8 cellular contexts compared by ENCODE assay signal in the genomic region with DNA sequence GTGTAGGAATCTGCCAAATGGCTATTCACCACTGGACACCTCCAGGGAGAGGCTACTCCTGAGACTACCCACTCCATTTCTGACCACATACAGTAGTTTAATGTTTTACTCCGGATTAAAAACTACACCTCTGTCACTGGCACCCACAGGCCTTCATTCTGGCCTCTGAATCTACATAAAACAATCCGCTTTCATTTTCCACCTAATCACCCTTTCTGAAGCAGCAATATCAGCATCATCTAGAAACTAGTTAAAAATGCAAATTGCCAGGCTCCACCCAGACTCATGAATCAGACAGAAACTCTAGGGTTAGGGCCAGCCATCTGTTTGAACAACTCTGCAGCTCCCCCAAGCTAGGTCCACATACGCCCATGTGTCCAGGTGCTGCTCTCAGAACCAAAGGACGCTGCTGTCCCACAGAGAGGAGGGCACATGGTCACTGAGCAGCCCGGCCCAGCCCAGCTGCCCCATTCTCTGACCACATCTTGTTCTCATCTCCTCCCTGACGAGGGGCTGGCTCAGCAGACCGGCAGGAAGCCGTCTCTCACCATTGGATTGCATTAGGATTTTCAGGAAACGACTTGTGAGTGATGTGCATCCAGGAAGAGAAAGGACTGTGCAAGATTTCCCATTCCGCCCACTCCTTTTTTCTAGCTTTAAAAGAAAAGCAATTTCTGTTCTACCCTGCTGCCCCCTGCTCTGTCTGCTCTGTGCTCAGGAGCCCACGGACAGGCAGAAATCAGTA. TPM values are rescaled to one million over a fixed set of nuclear protein-coding genes. Genes with fewer than 3 reads are reported as not detected.
A peak's percentile ranks its signal among the peaks of the same experiment; 100 is the strongest.
DNase-seq lines count a peak whose midpoint lies in the region; ATAC-seq, FAIRE-seq and TF ChIP-seq lines count a peak whose summit lies in the region.

No MANE protein-coding gene starts in this region.

- peak in 6 of 10 experiments; percentile 5 to 24 (median 16) for DNase-seq in CD4-positive, alpha-beta T cell
- DNase-seq in GM20000 (ENCODE audit: low spot score) (peak; percentile 79), glutamatergic neuron (peak; percentile 32), small intestine (peak; percentile 25), NCI-H774 (lab: John Stamatoyannopoulos, UW) (no peak), NOMO-1 (lab: John Stamatoyannopoulos, UW; ENCODE audit: unreplicated experiment in 2 of 2) (no peak)
- DNase-seq in activated T-cell treated with anti-CD3 and anti-CD28 coated beads, Interleukin-2, amount 50 U/mL, for 4 hours, result peak; percentile 14

- POLR2A ChIA-PET in CD4-positive, alpha-beta T cell (lab: Charles Lee), result interaction anchor here (0.9 to 1.9 kb wide), 7 partner anchors 10 to 67 kb away, joined by 3 to 16 read pairs (median 4); no protein-coding TSS in a partner anchor

- peak overlapping the region; percentile 61 for H3K27ac ChIP-seq in CD4-positive, alpha-beta T cell (ENCODE audit: low read depth, low read length)
- peak overlapping the region; percentile 50 to 87 for H3K27ac ChIP-seq in small intestine (ENCODE audit: low read depth in 1 of 2, low read length in 1 of 2)

- no peaks in the 10 kb centered on the region for H3K27me3 ChIP-seq in CD4-positive, alpha-beta T cell (ENCODE audit: control insufficient read depth, insufficient read depth, low read length)
- H3K27me3 ChIP-seq in small intestine (ENCODE audit: control insufficient read depth in 2 of 2, insufficient read depth in 2 of 2, low read length in 2 of 2), result no peaks in the 10 kb centered on the region

- peak overlapping the region; percentile 62 for H3K4me3 Mint-ChIP-seq in CD4-positive, alpha-beta T cell
- peak overlapping the region; percentile 43 for H3K4me3 Mint-ChIP-seq in activated T-cell treated with anti-CD3 and anti-CD28 coated beads, Interleukin-2, amount 50 U/mL, for 4 hours
- peak overlapping the region; percentile 4 for H3K4me3 Mint-ChIP-seq in glutamatergic neuron (ENCODE audit: unreplicated experiment)

- no peak overlapping the region for H3K4me3 ChIP-seq in small intestine (ENCODE audit: low read depth in 1 of 2, low read length in 2 of 2)

- H3K4me1 ChIP-seq in small intestine (ENCODE audit: control insufficient read depth in 2 of 2, insufficient read depth in 1 of 2, low read depth in 1 of 2, low read length in 1 of 2), result peaks cover 0 to 14% of the 10 kb centered on the region in 2 donors

- no peaks in the 10 kb centered on the region for H3K9me3 ChIP-seq in CD4-positive, alpha-beta T cell (ENCODE audit: control insufficient read depth, low read length)
- H3K9me3 ChIP-seq in small intestine (ENCODE audit: control insufficient read depth, low read depth), result no peaks in the 10 kb centered on the region

- peak; percentile 61 for ATAC-seq in CD4-positive, alpha-beta T cell (ENCODE audit: poor library complexity)
- ATAC-seq in HG03558 (IDR thresholded peaks at IDR 0.05; ENCODE audit: extremely low read depth, unreplicated experiment), result peak; percentile 94
- peak; percentile 83 to 86 for ATAC-seq in activated T-cell treated with anti-CD3 and anti-CD28 coated beads, Interleukin-2, amount 50 U/mL, for 4 hours

- H3K36me3 ChIP-seq in small intestine (ENCODE audit: control insufficient read depth in 2 of 2, insufficient read depth in 2 of 2, low read length in 2 of 2), result no peaks in the 10 kb centered on the region

- peaks cover 4% of the 10 kb centered on the region for H3K36me3 Mint-ChIP-seq in CD4-positive, alpha-beta T cell (ENCODE audit: low read depth)
- peaks cover 7% of the 10 kb centered on the region for H3K36me3 Mint-ChIP-seq in activated T-cell treated with anti-CD3 and anti-CD28 coated beads, Interleukin-2, amount 50 U/mL, for 4 hours (ENCODE audit: insufficient read depth)
- no peaks in the 10 kb centered on the region for H3K36me3 Mint-ChIP-seq in glutamatergic neuron (ENCODE audit: unreplicated experiment)

- CTCF ChIA-PET in CD4-positive, alpha-beta T cell (lab: Charles Lee), result interaction anchor here (1.5 to 1.6 kb wide), 2 partner anchors 33 to 203 kb away, joined by 3 to 4 read pairs; a partner anchor contains a TSS

- intact Hi-C loops in CD4-positive, alpha-beta T cell (cut with DNase I, micrococcal nuclease), result loop anchor here (5.0 kb wide), 3 partner anchors 36 to 191 kb away; a partner anchor contains a TSS

- H3K9me3 Mint-ChIP-seq in CD4-positive, alpha-beta T cell, result no peaks in the 10 kb centered on the region
- no peaks in the 10 kb centered on the region for H3K9me3 Mint-ChIP-seq in activated T-cell treated with anti-CD3 and anti-CD28 coated beads, Interleukin-2, amount 50 U/mL, for 4 hours
- no peaks in the 10 kb centered on the region for H3K9me3 Mint-ChIP-seq in glutamatergic neuron (ENCODE audit: unreplicated experiment)

- peaks cover 76% of the 10 kb centered on the region for H3K4me1 Mint-ChIP-seq in CD4-positive, alpha-beta T cell (ENCODE audit: low read depth)
- H3K4me1 Mint-ChIP-seq in activated T-cell treated with anti-CD3 and anti-CD28 coated beads, Interleukin-2, amount 50 U/mL, for 4 hours (ENCODE audit: low read depth), result peaks cover 79% of the 10 kb centered on the region
- peaks cover 19% of the 10 kb centered on the region for H3K4me1 Mint-ChIP-seq in glutamatergic neuron (ENCODE audit: low read depth, unreplicated experiment)

- TF ChIP-seq CTCF in CD4-positive, alpha-beta T cell (IDR thresholded peaks at IDR 0.05), result no peak
- no peak for TF ChIP-seq CTCF in GM20000 (IDR thresholded peaks at IDR 0.05; ENCODE audit: extremely low read depth, missing control alignments)
- TF ChIP-seq CTCF in glutamatergic neuron (IDR thresholded peaks at IDR 0.05; ENCODE audit: partially characterized antibody, unreplicated experiment), result no peak

- H3K27me3 Mint-ChIP-seq in CD4-positive, alpha-beta T cell, result no peaks in the 10 kb centered on the region
- no peaks in the 10 kb centered on the region for H3K27me3 Mint-ChIP-seq in activated T-cell treated with anti-CD3 and anti-CD28 coated beads, Interleukin-2, amount 50 U/mL, for 4 hours (ENCODE audit: low read depth)
- peaks cover 2% of the 10 kb centered on the region for H3K27me3 Mint-ChIP-seq in glutamatergic neuron (ENCODE audit: unreplicated experiment)

- FAIRE-seq in small intestine (lab: Jason Lieb, UNC), result no peak

- 40 to 62% (median 58%) methylated on average over 11 of the region's 11 CpGs for WGBS in small intestine, 3 donors

- peak overlapping the region; percentile 87 for H3K27ac Mint-ChIP-seq in CD4-positive, alpha-beta T cell
- peak overlapping the region; percentile 44 for H3K27ac Mint-ChIP-seq in glutamatergic neuron (ENCODE audit: unreplicated experiment)

RNA-seq across cellular contexts. Expression of a gene that starts 34.7 kb away (rescaled TPM):
- 10 to 100 TPM; 26.7 to 29.1 TPM for total RNA-seq in CD4-positive, alpha-beta T cell
- 10 to 100 TPM; 37.9 to 54.9 (median 49.2) TPM for total RNA-seq in activated T-cell treated with anti-CD3 and anti-CD28 coated beads, Interleukin-2, amount 50 U/mL, for 4 hours
- total RNA-seq in glutamatergic neuron (ENCODE audit: unreplicated experiment), result 41.2 TPM
- polyA plus RNA-seq in small intestine, result 1 to 10 TPM in 1 of 3 donors, under 1 TPM in 2; 0.67 to 3.6 (median 0.81) TPM

Comparison
In these comparisons a context has a peak if more than half of its experiments do, and no peak if none do; other contexts are left out.
1. DNase-seq: peak in CD4-positive, alpha-beta T cell (6 of 10), GM20000 (single experiment), activated T-cell treated with anti-CD3 and anti-CD28 coated beads, Interleukin-2, amount 50 U/mL, for 4 hours (single experiment), glutamatergic neuron (single experiment) and small intestine (single experiment); none in NCI-H774 (single experiment) and NOMO-1 (0 of 2).
2. H3K4me3 Mint-ChIP-seq: peak in every context shown above with its lines; median percentile 62 in CD4-positive, alpha-beta T cell; 43 in activated T-cell treated with anti-CD3 and anti-CD28 coated beads, Interleukin-2, amount 50 U/mL, for 4 hours; 4 in glutamatergic neuron.
3. Peak in every context shown above with its lines, with median percentiles within 50 percentile points of each other: ATAC-seq.